In genomic region chr21:20856926-20857325, GRCh38 we compare ENCODE assay signal across 17 cellular contexts.
A peak's percentile ranks its signal among the peaks of the same experiment; 100 is the strongest.
DNase-seq lines count a peak whose midpoint lies in the region; TF ChIP-seq lines count a peak whose summit lies in the region.
"Had no signal": no experiment of that assay in that cellular context is flagged by ENCODE, and none has a peak within 500 bp of the region (broad histone marks: within the 10 kb centered on the region; RNA-seq: fewer than 3 reads in every experiment).

No MANE protein-coding gene starts in this region.

- TF ChIP-seq POLR2A in erythroblast (IDR thresholded peaks at IDR 0.05; ENCODE audit: low read length), result no peak

- DNase-seq in DMS153 (lab: John Stamatoyannopoulos, UW) (peak; percentile 98), NCI-H146 (lab: John Stamatoyannopoulos, UW) (peak; percentile 95), NCI-H748 (lab: John Stamatoyannopoulos, UW; ENCODE audit: unreplicated experiment) (peak; percentile 98), erythroblast (lab: John Stamatoyannopoulos, UW) (peak; percentile 10 to 62), glomerular visceral epithelial cell (ENCODE audit: extremely low spot score) (no peak), HPDE6-E6E7 (ENCODE audit: extremely low spot score) (no peak), NCI-H446 treated with DMSO at 0.1 percent for 48 hours (lab: John Stamatoyannopoulos, UW) (no peak)
- no peak for DNase-seq in stimulated activated CD8-positive, alpha-beta memory T cell treated with anti-CD3 and anti-CD28 coated beads, Interleukin-4, amount 100 ng/mL, for 48 hours
- DNase-seq: activated B cell treated with CpG ODN at 0.5 μM for 24 hours; CD4-positive, CD25-positive, alpha-beta regulatory T cell; GM23248; heart right ventricle; NCI-H524 treated with DMSO at 0.1 percent for 48 hours; retina; RPMI8226; stimulated activated CD4-positive, alpha-beta T cell treated with anti-CD3 and anti-CD28 coated beads, Interleukin-15, amount 100 ng/mL, for 24 hours; stomach had no signal

Comparison
In these comparisons a context has a peak if more than half of its experiments do, and no peak if none do; other contexts are left out.
1. DNase-seq: peak in DMS153 (single experiment), NCI-H146 (single experiment), NCI-H748 (single experiment) and erythroblast (2 of 2); none in glomerular visceral epithelial cell (single experiment), HPDE6-E6E7 (single experiment), NCI-H446 treated with DMSO at 0.1 percent for 48 hours (single experiment) and stimulated activated CD8-positive, alpha-beta memory T cell treated with anti-CD3 and anti-CD28 coated beads, Interleukin-4, amount 100 ng/mL, for 48 hours (single experiment).